Comparison of ENCODE assay signal across 1 cellular context in genomic region chr16:11270602-11271162, GRCh38.
TF ChIP-seq lines count a peak whose summit lies in the region.

No MANE protein-coding gene starts in this region.

TF ChIP-seq in HepG2, 621 proteins besides CTCF, POLR2A, EP300 and RAD21 (continued from another document and continues in another):
- TF ChIP-seq ZGPAT (CRISPR knock-in tag; IDR thresholded peaks at IDR 0.05): peak; percentile 61; the same call in 1 of the 2 replicates
- peak; percentile 91 for TF ChIP-seq ZMYM3 (CRISPR knock-in tag; IDR thresholded peaks at IDR 0.05)
- TF ChIP-seq TCF7 (IDR thresholded peaks at IDR 0.05; ENCODE audit: low read depth): no peak
- peak; percentile 26; the same call in 1 of the 2 replicates for TF ChIP-seq KDM6A (CRISPR knock-in tag; IDR thresholded peaks at IDR 0.05; ENCODE audit: low read depth)
- no peak for TF ChIP-seq KDM1A (CRISPR knock-in tag; IDR thresholded peaks at IDR 0.05)
- peak; percentile 53 for TF ChIP-seq TEAD3 (CRISPR knock-in tag; optimal IDR thresholded peaks at IDR 0.05; ENCODE audit: borderline replicate concordance)
- no peak for TF ChIP-seq HDAC6 (IDR thresholded peaks at IDR 0.05; ENCODE audit: low read depth, low read length)
- no peak for TF ChIP-seq SPEN (CRISPR knock-in tag; IDR thresholded peaks at IDR 0.05; ENCODE audit: low read depth)
- peak; percentile 44; the same call in 1 of the 2 replicates for TF ChIP-seq REPIN1 (CRISPR knock-in tag; IDR thresholded peaks at IDR 0.05; ENCODE audit: borderline replicate concordance, low read depth)
- TF ChIP-seq ZNF576 (CRISPR knock-in tag; IDR thresholded peaks at IDR 0.05): no peak
- TF ChIP-seq, protein P1, sequence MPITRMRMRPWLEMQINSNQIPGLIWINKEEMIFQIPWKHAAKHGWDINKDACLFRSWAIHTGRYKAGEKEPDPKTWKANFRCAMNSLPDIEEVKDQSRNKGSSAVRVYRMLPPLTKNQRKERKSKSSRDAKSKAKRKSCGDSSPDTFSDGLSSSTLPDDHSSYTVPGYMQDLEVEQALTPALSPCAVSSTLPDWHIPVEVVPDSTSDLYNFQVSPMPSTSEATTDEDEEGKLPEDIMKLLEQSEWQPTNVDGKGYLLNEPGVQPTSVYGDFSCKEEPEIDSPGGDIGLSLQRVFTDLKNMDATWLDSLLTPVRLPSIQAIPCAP (CRISPR knock-in tag; IDR thresholded peaks at IDR 0.05; ENCODE audit: low read depth): no peak
- TF ChIP-seq ZUFSP (CRISPR knock-in tag; IDR thresholded peaks at IDR 0.05; ENCODE audit: borderline replicate concordance): no peak
- TF ChIP-seq SOX6 (IDR thresholded peaks at IDR 0.05): no peak
- TF ChIP-seq SOX6 (CRISPR knock-in tag; IDR thresholded peaks at IDR 0.05): peak; percentile 49
- TF ChIP-seq PAXIP1 (CRISPR knock-in tag; conservative IDR thresholded peaks at IDR 0.05): peak; percentile 87
- peak; percentile 69; the same call in 1 of the 2 replicates for TF ChIP-seq ZBTB34 (CRISPR knock-in tag; IDR thresholded peaks at IDR 0.05)
- no peak for TF ChIP-seq ZNF879 (CRISPR knock-in tag; IDR thresholded peaks at IDR 0.05)
- TF ChIP-seq SMARCE1 (IDR thresholded peaks at IDR 0.05; ENCODE audit: borderline replicate concordance): no peak
- no peak for TF ChIP-seq TCF12 (IDR thresholded peaks at IDR 0.05)
- no peak for TF ChIP-seq TCF12 (CRISPR knock-in tag; IDR thresholded peaks at IDR 0.05)
- no peak for TF ChIP-seq TMF1 (CRISPR knock-in tag; IDR thresholded peaks at IDR 0.05; ENCODE audit: low read depth)
- TF ChIP-seq ZBTB39 (CRISPR knock-in tag; IDR thresholded peaks at IDR 0.05): no peak
- TF ChIP-seq, protein P2, sequence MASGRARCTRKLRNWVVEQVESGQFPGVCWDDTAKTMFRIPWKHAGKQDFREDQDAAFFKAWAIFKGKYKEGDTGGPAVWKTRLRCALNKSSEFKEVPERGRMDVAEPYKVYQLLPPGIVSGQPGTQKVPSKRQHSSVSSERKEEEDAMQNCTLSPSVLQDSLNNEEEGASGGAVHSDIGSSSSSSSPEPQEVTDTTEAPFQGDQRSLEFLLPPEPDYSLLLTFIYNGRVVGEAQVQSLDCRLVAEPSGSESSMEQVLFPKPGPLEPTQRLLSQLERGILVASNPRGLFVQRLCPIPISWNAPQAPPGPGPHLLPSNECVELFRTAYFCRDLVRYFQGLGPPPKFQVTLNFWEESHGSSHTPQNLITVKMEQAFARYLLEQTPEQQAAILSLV (CRISPR knock-in tag; IDR thresholded peaks at IDR 0.05; ENCODE audit: borderline replicate concordance): 0 out of 2 replicates have a peak, but pooled peaks have one; percentile 1
- no peak for TF ChIP-seq FOSL2 (CRISPR knock-in tag; IDR thresholded peaks at IDR 0.05)
- no peak for TF ChIP-seq ZNF33A (CRISPR knock-in tag; IDR thresholded peaks at IDR 0.05; ENCODE audit: borderline replicate concordance)
- TF ChIP-seq RNF2 (conservative IDR thresholded peaks at IDR 0.05; ENCODE audit: low read depth): no peak
- no peak for TF ChIP-seq THYN1 (CRISPR knock-in tag; IDR thresholded peaks at IDR 0.05; ENCODE audit: borderline replicate concordance, low read depth)
- TF ChIP-seq BCL6 (CRISPR knock-in tag; IDR thresholded peaks at IDR 0.05): 0 out of 2 replicates have a peak, but pooled peaks have one; percentile 24
- peak; percentile 68 for TF ChIP-seq TARDBP (CRISPR knock-in tag; IDR thresholded peaks at IDR 0.05)
- TF ChIP-seq ZNF331 (CRISPR knock-in tag; IDR thresholded peaks at IDR 0.05): 0 out of 2 replicates have a peak, but pooled peaks have one; percentile 4
- TF ChIP-seq NR2F1 (CRISPR knock-in tag; IDR thresholded peaks at IDR 0.05): no peak
- 0 out of 2 replicates have a peak, but pooled peaks have one; percentile 62 for TF ChIP-seq SMYD3 (CRISPR knock-in tag; IDR thresholded peaks at IDR 0.05)
- no peak for TF ChIP-seq HIC2 (CRISPR knock-in tag; IDR thresholded peaks at IDR 0.05; ENCODE audit: low read depth)
- TF ChIP-seq EED (CRISPR knock-in tag; IDR thresholded peaks at IDR 0.05): no peak
- TF ChIP-seq ATF7 (IDR thresholded peaks at IDR 0.05): no peak
- no peak for TF ChIP-seq ATF7 (CRISPR knock-in tag; IDR thresholded peaks at IDR 0.05)
- TF ChIP-seq SIN3A (IDR thresholded peaks at IDR 0.05; ENCODE audit: borderline replicate concordance, low read depth, low read length): no peak
- TF ChIP-seq SAP130 (CRISPR knock-in tag; IDR thresholded peaks at IDR 0.05; ENCODE audit: low read depth): peak; percentile 40
- 0 out of 2 replicates have a peak, but pooled peaks have one; percentile 58 for TF ChIP-seq IRX3 (CRISPR knock-in tag; IDR thresholded peaks at IDR 0.05; ENCODE audit: borderline replicate concordance, low read depth)
- no peak; the same call in 1 of the 2 replicates for TF ChIP-seq ZNF788 (CRISPR knock-in tag; IDR thresholded peaks at IDR 0.05; ENCODE audit: borderline replicate concordance)
- TF ChIP-seq, protein P3, sequence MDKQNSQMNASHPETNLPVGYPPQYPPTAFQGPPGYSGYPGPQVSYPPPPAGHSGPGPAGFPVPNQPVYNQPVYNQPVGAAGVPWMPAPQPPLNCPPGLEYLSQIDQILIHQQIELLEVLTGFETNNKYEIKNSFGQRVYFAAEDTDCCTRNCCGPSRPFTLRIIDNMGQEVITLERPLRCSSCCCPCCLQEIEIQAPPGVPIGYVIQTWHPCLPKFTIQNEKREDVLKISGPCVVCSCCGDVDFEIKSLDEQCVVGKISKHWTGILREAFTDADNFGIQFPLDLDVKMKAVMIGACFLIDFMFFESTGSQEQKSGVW (CRISPR knock-in tag; IDR thresholded peaks at IDR 0.05; ENCODE audit: borderline replicate concordance): no peak
- no peak for TF ChIP-seq FOXA1 (IDR thresholded peaks at IDR 0.05)
- peak; percentile 2; the same call in 1 of the 2 replicates for TF ChIP-seq FOXA1 (CRISPR knock-in tag; IDR thresholded peaks at IDR 0.05)
- 0 out of 2 replicates have a peak, but pooled peaks have one; percentile 39 for TF ChIP-seq ZNF430 (CRISPR knock-in tag; IDR thresholded peaks at IDR 0.05)
- no peak for TF ChIP-seq RARG (CRISPR knock-in tag; IDR thresholded peaks at IDR 0.05; ENCODE audit: low read depth)
- TF ChIP-seq GATAD2A (CRISPR knock-in tag; IDR thresholded peaks at IDR 0.05): peak; percentile 53
- TF ChIP-seq, protein P4, sequence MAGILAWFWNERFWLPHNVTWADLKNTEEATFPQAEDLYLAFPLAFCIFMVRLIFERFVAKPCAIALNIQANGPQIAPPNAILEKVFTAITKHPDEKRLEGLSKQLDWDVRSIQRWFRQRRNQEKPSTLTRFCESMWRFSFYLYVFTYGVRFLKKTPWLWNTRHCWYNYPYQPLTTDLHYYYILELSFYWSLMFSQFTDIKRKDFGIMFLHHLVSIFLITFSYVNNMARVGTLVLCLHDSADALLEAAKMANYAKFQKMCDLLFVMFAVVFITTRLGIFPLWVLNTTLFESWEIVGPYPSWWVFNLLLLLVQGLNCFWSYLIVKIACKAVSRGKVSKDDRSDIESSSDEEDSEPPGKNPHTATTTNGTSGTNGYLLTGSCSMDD (CRISPR knock-in tag; IDR thresholded peaks at IDR 0.05): no peak
- TF ChIP-seq ZFP62 (CRISPR knock-in tag; IDR thresholded peaks at IDR 0.05): no peak
- no peak for TF ChIP-seq TFE3 (CRISPR knock-in tag; IDR thresholded peaks at IDR 0.05)
- no peak; the same call in 1 of the 2 replicates for TF ChIP-seq AHR (CRISPR knock-in tag; IDR thresholded peaks at IDR 0.05)
